Comparison of ENCODE assay signal across 8 cellular contexts in genomic region chr15:75844629-75845390, GRCh38. TPM values are rescaled to one million over a fixed set of nuclear protein-coding genes. Genes with fewer than 3 reads are reported as not detected.
A peak's percentile ranks its signal among the peaks of the same experiment; 100 is the strongest.
DNase-seq lines count a peak whose midpoint lies in the region; ATAC-seq, FAIRE-seq and TF ChIP-seq lines count a peak whose summit lies in the region.

No MANE protein-coding gene starts in this region.

- peak overlapping the region; percentile 69 for H3K27ac Mint-ChIP-seq in activated naive CD8-positive, alpha-beta T cell treated with anti-CD3 and anti-CD28 coated beads for 36 hours

- H4K20me1 ChIP-seq in keratinocyte (ENCODE audit: control insufficient read depth, extremely low read depth, insufficient read depth, low read length), result no peaks in the 10 kb centered on the region

- FAIRE-seq in keratinocyte (lab: Jason Lieb, UNC), result no peak

- H3K9me3 ChIP-seq in keratinocyte (ENCODE audit: control insufficient read depth, low read depth, low read length) (no peaks in the 10 kb centered on the region), thymus (ENCODE audit: control insufficient read depth) (no peaks in the 10 kb centered on the region)

- peaks cover 53% of the 10 kb centered on the region for H3K79me2 ChIP-seq in keratinocyte (ENCODE audit: control insufficient read depth, insufficient read depth, low read length)

- peaks cover 43% of the 10 kb centered on the region for H3K4me1 Mint-ChIP-seq in activated naive CD8-positive, alpha-beta T cell treated with anti-CD3 and anti-CD28 coated beads for 36 hours

- no peaks in the 10 kb centered on the region for H3K9me3 Mint-ChIP-seq in activated naive CD8-positive, alpha-beta T cell treated with anti-CD3 and anti-CD28 coated beads for 36 hours

- peak overlapping the region; percentile 93 for H3K9ac ChIP-seq in keratinocyte (ENCODE audit: control insufficient read depth, extremely low read depth, insufficient read depth, low read length)

- ATAC-seq in HG02759 (IDR thresholded peaks at IDR 0.05; ENCODE audit: unreplicated experiment) (no peak), omental fat pad (ENCODE audit: low FRiP score) (no peak)

- peaks cover 25% of the 10 kb centered on the region for H3K36me3 Mint-ChIP-seq in activated naive CD8-positive, alpha-beta T cell treated with anti-CD3 and anti-CD28 coated beads for 36 hours

- peak overlapping the region; percentile 84 for H3K4me2 ChIP-seq in keratinocyte (ENCODE audit: control insufficient read depth, extremely low read depth, insufficient read depth, low read depth, low read length)

- WGBS in thymus, result 30% methylated on average over 14 of the region's 14 CpGs

- H3K4me1 ChIP-seq in keratinocyte (ENCODE audit: control insufficient read depth, extremely low read depth, insufficient read depth, low read length), result peaks cover 23% of the 10 kb centered on the region
- H3K4me1 ChIP-seq in thymus (ENCODE audit: control insufficient read depth, insufficient read depth, low read length), result peaks cover 13% of the 10 kb centered on the region

- peak overlapping the region; percentile 5 for H2AFZ ChIP-seq in keratinocyte (ENCODE audit: control insufficient read depth, low read length)

- DNase-seq in activated naive CD4-positive, alpha-beta T cell treated with Interleukin-2 at 50 U/mL for 16 hours, result peak; percentile 7
- DNase-seq in activated naive CD4-positive, alpha-beta T cell (lab: John Stamatoyannopoulos, UW), result no peak
- DNase-seq in activated naive CD8-positive, alpha-beta T cell treated with anti-CD3 and anti-CD28 coated beads for 36 hours, result no peak
- DNase-seq in keratinocyte (ENCODE audit: low read depth, low spot score), result no peak
- DNase-seq in omental fat pad (ENCODE audit: low spot score), result no peak
- DNase-seq in NK-92 treated with Interleukin-12 subunit alpha and Interleukin-12 subunit beta, amount 100 ng/mL, for 24 hours (lab: John Stamatoyannopoulos, UW), result no peak

- peak overlapping the region; percentile 86 for H3K4me3 Mint-ChIP-seq in activated naive CD8-positive, alpha-beta T cell treated with anti-CD3 and anti-CD28 coated beads for 36 hours

- H3K27ac ChIP-seq in keratinocyte (ENCODE audit: control insufficient read depth, insufficient read depth, low read length), result peak overlapping the region; percentile 81
- peak overlapping the region; percentile 61 for H3K27ac ChIP-seq in thymus (ENCODE audit: low read depth)

- H3K27me3 Mint-ChIP-seq in activated naive CD8-positive, alpha-beta T cell treated with anti-CD3 and anti-CD28 coated beads for 36 hours, result peaks cover 18% of the 10 kb centered on the region

- no peaks in the 10 kb centered on the region for H3K27me3 ChIP-seq in keratinocyte (ENCODE audit: control insufficient read depth, extremely low read depth, insufficient read depth, low read length)
- H3K27me3 ChIP-seq in thymus (ENCODE audit: control insufficient read depth, insufficient read depth), result peaks cover 2% of the 10 kb centered on the region

- H3K36me3 ChIP-seq in keratinocyte (ENCODE audit: control insufficient read depth in 2 of 2, extremely low read depth in 1 of 2, insufficient read depth in 2 of 2, low read length in 2 of 2), result peaks cover 0 to 4% of the 10 kb centered on the region in 2 experiments
- H3K36me3 ChIP-seq in thymus (ENCODE audit: control insufficient read depth, insufficient read depth), result no peaks in the 10 kb centered on the region

- no peaks in the 10 kb centered on the region for H3K9me1 ChIP-seq in keratinocyte (ENCODE audit: control insufficient read depth, extremely low read depth, insufficient read depth, low read length)

- dilution Hi-C loops in keratinocyte (cut with MboI; ENCODE audit: extremely low pct_ligation_motif_present, low sequenced_read_pairs), result no loop called here

- H3K4me3 ChIP-seq in keratinocyte (ENCODE audit: control insufficient read depth in 2 of 3, extremely low read depth in 1 of 3, insufficient read depth in 2 of 3, low read depth in 1 of 3, low read length in 3 of 3), result peak overlapping the region; percentile 84 to 96 (median 94)
- peak overlapping the region; percentile 90 for H3K4me3 ChIP-seq in thymus (ENCODE audit: low read length)

- TF ChIP-seq CTCF in keratinocyte (optimal IDR thresholded peaks at IDR 0.05 in 1 of 3, IDR thresholded peaks at IDR 0.05 in 1 of 3, conservative IDR thresholded peaks at IDR 0.05 in 1 of 3; ENCODE audit: extremely low read depth in 1 of 3, insufficient read depth in 2 of 3, low read length in 3 of 3), result no peak
- no peak for TF ChIP-seq CTCF in omental fat pad (IDR thresholded peaks at IDR 0.05)

RNA-seq across cellular contexts. Expression of gene UBE2Q2, which starts 1.6 kb away (rescaled TPM):
- total RNA-seq in activated naive CD8-positive, alpha-beta T cell treated with anti-CD3 and anti-CD28 coated beads for 36 hours, result 10 to 100 TPM; 17.6 to 18.8 TPM
- 22.7 to 33.9 TPM (median 25.0 TPM) in 3 replicates for polyA plus RNA-seq in keratinocyte
- 70.9 TPM for polyA plus RNA-seq in keratinocyte (2011; ENCODE audit: low read depth)
- 30.4 and 56.8 TPM in 2 replicates for polyA plus RNA-seq in keratinocyte (2011; cell fraction: cytosol; rRNA removed)
- 15.8 and 20.8 TPM in 2 replicates for polyA plus RNA-seq in keratinocyte (2011; cell fraction: nucleus; rRNA removed)
- polyA plus RNA-seq in keratinocyte (2012; ENCODE audit: low replicate concordance), result 25.3 and 28.0 TPM in 2 replicates
- 8.2 to 20.1 TPM (median 13.1 TPM) in 3 replicates for polyA minus RNA-seq in keratinocyte
- 26.5 TPM for polyA minus RNA-seq in keratinocyte (2011; cell fraction: cytosol; rRNA and poly(A)+ RNA removed)
- polyA minus RNA-seq in keratinocyte (2011; cell fraction: nucleus; rRNA and poly(A)+ RNA removed), result 7.3 and 15.4 TPM in 2 replicates
- polyA plus RNA-seq in thymus, result 56.5 TPM
- 10 to 100 TPM; 27.8 to 54.1 (median 47.2) TPM for total RNA-seq in omental fat pad

RNA-seq across cellular contexts. Expression of gene FBXO22, which starts 58.9 kb away (rescaled TPM):
- 10 to 100 TPM; 48.2 to 49.5 TPM for total RNA-seq in activated naive CD8-positive, alpha-beta T cell treated with anti-CD3 and anti-CD28 coated beads for 36 hours
- polyA plus RNA-seq in keratinocyte, result 31.4 to 68.5 TPM (median 56.4 TPM) in 3 replicates
- 12.3 TPM for polyA plus RNA-seq in keratinocyte (2011; ENCODE audit: low read depth)
- 28.2 and 52.7 TPM in 2 replicates for polyA plus RNA-seq in keratinocyte (2011; cell fraction: cytosol; rRNA removed)
- polyA plus RNA-seq in keratinocyte (2011; cell fraction: nucleus; rRNA removed), result 28.9 and 34.8 TPM in 2 replicates
- polyA plus RNA-seq in keratinocyte (2012; ENCODE audit: low replicate concordance), result 47.3 and 55.9 TPM in 2 replicates
- 26.6 to 43.2 TPM (median 38.8 TPM) in 3 replicates for polyA minus RNA-seq in keratinocyte
- 62.2 TPM for polyA minus RNA-seq in keratinocyte (2011; cell fraction: cytosol; rRNA and poly(A)+ RNA removed)
- 24.4 and 30.3 TPM in 2 replicates for polyA minus RNA-seq in keratinocyte (2011; cell fraction: nucleus; rRNA and poly(A)+ RNA removed)
- polyA plus RNA-seq in thymus, result 14.0 TPM
- total RNA-seq in omental fat pad, result 10 to 100 TPM in 3 of 4 donors, 1 to 10 TPM in 1; 9.8 to 14.5 (median 11.7) TPM
